In genomic region chr14:67583711-67584644, GRCh38 we compare ENCODE assay signal across 8 cellular contexts. TPM values are rescaled to one million over a fixed set of nuclear protein-coding genes. Genes with fewer than 3 reads are reported as not detected.
A peak's percentile ranks its signal among the peaks of the same experiment; 100 is the strongest.
DNase-seq lines count a peak whose midpoint lies in the region; ATAC-seq and TF ChIP-seq lines count a peak whose summit lies in the region.

No MANE protein-coding gene starts in this region.

- H3K27ac ChIP-seq in RWPE2 (ENCODE audit: poor library complexity, severe bottlenecking) = no peak overlapping the region

- ATAC-seq in HG03378 (IDR thresholded peaks at IDR 0.05; ENCODE audit: unreplicated experiment) (peak; percentile 51), RWPE2 (ENCODE audit: low read depth) (peak; percentile 90), GM18907 (IDR thresholded peaks at IDR 0.05; ENCODE audit: unreplicated experiment) (no peak)

- no peaks in the 10 kb centered on the region for H3K4me1 ChIP-seq in RWPE2 (ENCODE audit: insufficient read depth, poor library complexity, severe bottlenecking)

- no peak overlapping the region for H3K4me3 ChIP-seq in RWPE2 (ENCODE audit: severe bottlenecking)

- no peaks in the 10 kb centered on the region for H3K27me3 ChIP-seq in RWPE2 (ENCODE audit: insufficient read depth, poor library complexity, severe bottlenecking)

- TF ChIP-seq CTCF in RWPE2 (IDR thresholded peaks at IDR 0.05; ENCODE audit: poor library complexity, severe bottlenecking) = peak; percentile 95

- peaks cover 20% of the 10 kb centered on the region for H3K36me3 ChIP-seq in RWPE2 (ENCODE audit: low read depth)

- DNase-seq in 8988T = peak; percentile 63
- DNase-seq in DMS53 treated with DMSO at 0.1 percent for 48 hours (lab: John Stamatoyannopoulos, UW; ENCODE audit: unreplicated experiment) = peak; percentile 6
- peak; percentile 49 for DNase-seq in RWPE2 (ENCODE audit: low spot score)
- peak; percentile 78 for DNase-seq in dermis blood vessel endothelial cell
- DNase-seq in lung microvascular endothelial cell (ENCODE audit: low read depth in 2 of 2) = peak; percentile 64 to 76
- DNase-seq in ureter (ENCODE audit: low spot score) = no peak

- no peaks in the 10 kb centered on the region for H3K9me3 ChIP-seq in RWPE2 (ENCODE audit: severe bottlenecking)

RNA-seq across cellular contexts. Expression of gene PIGH, which starts 16.1 kb away (rescaled TPM):
- 10.9 and 11.7 TPM in 2 replicates for total RNA-seq in dermis blood vessel endothelial cell
- total RNA-seq in lung microvascular endothelial cell = 9.4 and 14.1 TPM in 2 replicates
- total RNA-seq in ureter = 29.8 TPM

RNA-seq across cellular contexts. Expression of gene ARG2, which starts 35.7 kb away (rescaled TPM):
- total RNA-seq in dermis blood vessel endothelial cell (39.5 and 61.5 TPM in 2 replicates), lung microvascular endothelial cell (33.8 and 39.7 TPM in 2 replicates), ureter (6.0 TPM)

RNA-seq across cellular contexts. Expression of gene PLEKHH1, which starts 50.9 kb away (rescaled TPM):
- total RNA-seq in dermis blood vessel endothelial cell (0.09 and 1.0 TPM in 2 replicates), lung microvascular endothelial cell (under 0.01 and 0.22 TPM in 2 replicates), ureter (46.3 TPM)

Comparison
In these comparisons a context has a peak if more than half of its experiments do, and no peak if none do; other contexts are left out.
1. RNA of gene PLEKHH1, which starts 50.9 kb away (total RNA-seq): 46.3 TPM in ureter (single experiment); 0.09 to 1.0 TPM in dermis blood vessel endothelial cell and under 0.01 to 0.22 TPM in lung microvascular endothelial cell; every median in the first group is over 10 times any median in the second.